In the genomic region with DNA sequence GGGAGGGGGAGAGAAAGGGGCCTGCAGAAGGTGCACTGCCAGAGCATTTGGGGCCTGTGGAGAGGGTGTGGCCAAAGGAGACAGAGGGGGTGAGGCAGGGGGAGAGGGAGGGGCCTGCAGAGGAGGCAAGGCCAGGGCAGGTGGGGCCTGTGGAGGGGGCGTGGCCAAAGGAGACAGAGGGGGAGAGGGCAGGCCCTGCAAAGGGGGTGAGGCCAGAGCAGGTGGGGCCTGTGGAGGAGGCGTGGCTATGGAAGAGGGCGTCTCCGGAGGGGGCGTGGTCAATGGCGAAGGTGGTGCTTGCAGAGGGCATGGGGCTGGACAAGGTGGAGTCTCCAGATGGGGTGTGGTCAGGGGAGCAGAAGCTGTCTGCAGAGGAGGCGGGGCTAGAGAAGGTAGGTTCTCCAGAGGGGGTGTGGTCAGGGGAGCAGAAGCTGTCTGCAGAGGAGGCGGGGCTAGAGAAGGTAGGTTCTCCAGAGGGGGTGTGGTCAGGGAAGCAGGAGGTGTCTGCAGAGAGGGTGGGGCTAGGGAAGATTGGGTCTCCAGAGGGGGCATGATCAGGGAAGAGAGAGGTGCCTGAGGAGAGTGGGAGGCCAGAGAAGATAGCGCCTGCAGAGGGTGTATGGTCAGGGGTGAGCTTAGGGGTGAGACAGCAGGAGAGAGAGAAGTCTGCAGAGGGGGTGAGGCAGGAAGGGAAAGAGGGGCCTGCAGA, we compare ENCODE assay signal across 8 cellular contexts. TPM values are rescaled to one million over a fixed set of nuclear protein-coding genes. Genes with fewer than 3 reads are reported as not detected.
DNase-seq lines count a peak whose midpoint lies in the region; ATAC-seq, FAIRE-seq and TF ChIP-seq lines count a peak whose summit lies in the region.

No MANE protein-coding gene starts in this region.

- dilution Hi-C loops in endothelial cell of umbilical vein (cut with MboI; ENCODE audit: extremely low pct_ligation_motif_present, low sequenced_read_pairs): no loop called here

- no TSS peak for BruUV-seq in endothelial cell of umbilical vein (replicated peaks; lab: Mats Ljungman, UMichigan)

- no peak overlapping the region for H3K27ac ChIP-seq in endothelial cell of umbilical vein (ENCODE audit: insufficient read depth, low read depth, low read length)

- no peaks in the 10 kb centered on the region for H3K36me3 ChIP-seq in endothelial cell of umbilical vein (ENCODE audit: control insufficient read depth in 2 of 2, extremely low read depth in 1 of 2, insufficient read depth in 2 of 2, low read length in 2 of 2)

- no peaks in the 10 kb centered on the region for H3K9me3 ChIP-seq in endothelial cell of umbilical vein (replicated peaks; ENCODE audit: control insufficient read depth, insufficient read depth, low read length)

- H3K4me3 Mint-ChIP-seq in WTC11: peak overlapping the region; percentile 62

- peaks cover 14 to 24% of the 10 kb centered on the region in 2 experiments for H3K27me3 ChIP-seq in endothelial cell of umbilical vein (ENCODE audit: control insufficient read depth in 2 of 2, insufficient read depth in 2 of 2, low read length in 2 of 2)

- no peaks in the 10 kb centered on the region for H3K79me2 ChIP-seq in endothelial cell of umbilical vein (ENCODE audit: control insufficient read depth, insufficient read depth, low read length)

- POLR2A ChIA-PET in WTC11 (lab: Charles Lee) (interaction anchor here (1.0 kb wide), 1 partner anchor 9 kb away, joined by 7 read pairs; no protein-coding TSS in a partner anchor), endothelial cell of umbilical vein (lab: Charles Lee) (no interaction called here)

- H3K4me3 ChIP-seq in endothelial cell of umbilical vein (replicated peaks in 1 of 3; ENCODE audit: insufficient read depth in 1 of 3, low read depth in 1 of 3, low read length in 3 of 3): no peak overlapping the region

- DNase-seq in NCI-H446 (lab: John Stamatoyannopoulos, UW): peak; percentile 15 to 35
- no peak for DNase-seq in NCI-H446 treated with DMSO at 0.1 percent for 48 hours (lab: John Stamatoyannopoulos, UW)
- peak; percentile 18 for DNase-seq in NCI-H1436 treated with DMSO at 0.1 percent for 48 hours (lab: John Stamatoyannopoulos, UW)
- peak; percentile 95 for DNase-seq in WTC11 (ENCODE audit: low spot score)
- peak; percentile 33 for DNase-seq in endothelial cell of umbilical vein (ENCODE audit: low read depth, low spot score)
- DNase-seq in sciatic nerve (ENCODE audit: low spot score): peak; percentile 78
- DNase-seq in GM03348 (ENCODE audit: low spot score): no peak
- no peak for DNase-seq in medulla oblongata (ENCODE audit: extremely low spot score)

- intact Hi-C loops in endothelial cell of umbilical vein (cut with micrococcal nuclease): loop anchor here (2.0 to 5.0 kb wide), 2 partner anchors 38 to 50 kb away; a partner anchor contains a TSS
- intact Hi-C loops in sciatic nerve (cut with DNase I): no loop called here

- no peak for TF ChIP-seq POLR2A in endothelial cell of umbilical vein (IDR thresholded peaks at IDR 0.05; ENCODE audit: low read depth, low read length)

- H4K20me1 ChIP-seq in endothelial cell of umbilical vein (replicated peaks; ENCODE audit: control insufficient read depth, extremely low read depth, insufficient read depth, low read length): no peaks in the 10 kb centered on the region

- CTCF ChIA-PET in WTC11 (lab: Charles Lee): interaction anchor here (0.7 to 3.8 kb wide), 4 partner anchors 9 to 265 kb away, joined by 3 to 21 read pairs (median 4); no protein-coding TSS in a partner anchor
- CTCF ChIA-PET in endothelial cell of umbilical vein (lab: Charles Lee): interaction anchor here (0.9 kb wide), 1 partner anchor 9 kb away, joined by 3 read pairs; no protein-coding TSS in a partner anchor

- H3K9ac ChIP-seq in endothelial cell of umbilical vein (replicated peaks; ENCODE audit: extremely low read depth, insufficient read depth, low read length): no peak overlapping the region

- H3K9me3 Mint-ChIP-seq in WTC11: no peaks in the 10 kb centered on the region

- H3K27me3 Mint-ChIP-seq in WTC11 (ENCODE audit: low read depth): peaks cover 54% of the 10 kb centered on the region

- no peaks in the 10 kb centered on the region for H3K9me1 ChIP-seq in endothelial cell of umbilical vein (replicated peaks; ENCODE audit: control insufficient read depth, extremely low read depth, insufficient read depth, low read length)

- peak; percentile 1 for ATAC-seq in WTC11
- ATAC-seq in sciatic nerve: peak; percentile 9

- no peak for TF ChIP-seq CTCF in WTC11 (IDR thresholded peaks at IDR 0.05)
- TF ChIP-seq CTCF in endothelial cell of umbilical vein (IDR thresholded peaks at IDR 0.05; ENCODE audit: extremely low read depth in 1 of 2, insufficient read depth in 1 of 2, low read depth in 1 of 2, low read length in 2 of 2): no peak

- H3K4me2 ChIP-seq in endothelial cell of umbilical vein (ENCODE audit: insufficient read depth, low read length): no peak overlapping the region

- no peak overlapping the region for H2AFZ ChIP-seq in endothelial cell of umbilical vein (ENCODE audit: low read depth, low read length)

- peaks cover 19% of the 10 kb centered on the region for H3K4me1 Mint-ChIP-seq in WTC11

- no peak for FAIRE-seq in endothelial cell of umbilical vein (lab: Jason Lieb, UNC)

- H3K27ac Mint-ChIP-seq in WTC11: peak overlapping the region; percentile 98

- H3K36me3 Mint-ChIP-seq in WTC11: no peaks in the 10 kb centered on the region

- peaks cover 7% of the 10 kb centered on the region for H3K4me1 ChIP-seq in endothelial cell of umbilical vein (ENCODE audit: control insufficient read depth, extremely low read depth, insufficient read depth, low read length)

TF ChIP-seq in WTC11, 78 proteins besides CTCF, POLR2A, EP300 and RAD21 (continues in another document):
- TF ChIP-seq SP1 (CRISPR knock-in tag; conservative IDR thresholded peaks at IDR 0.05): peak; percentile 64; the same call in 1 of the 2 replicates

RNA-seq across cellular contexts. Expression of a gene that starts 3.5 kb away (rescaled TPM):
- total RNA-seq in WTC11 (2021) (21.9 to 34.3 TPM (median 31.0 TPM) in 3 replicates), endothelial cell of umbilical vein (not detected in 2 replicates), sciatic nerve (0.09 TPM)
- 0.05 TPM in 1 of 2 replicates, not detected in the other for polyA plus RNA-seq in endothelial cell of umbilical vein
- 0.01 TPM in 1 of 2 replicates, not detected in the other for polyA plus RNA-seq in endothelial cell of umbilical vein (2011; cell fraction: cytosol; rRNA removed)
- 0.03 TPM in 1 of 2 replicates, not detected in the other for polyA plus RNA-seq in endothelial cell of umbilical vein (2011; cell fraction: nucleus; rRNA removed)
- polyA plus RNA-seq in endothelial cell of umbilical vein (2012): 0.05 TPM in 1 of 2 replicates, not detected in the other
- polyA minus RNA-seq in endothelial cell of umbilical vein: not detected in 2 replicates
- polyA minus RNA-seq in endothelial cell of umbilical vein (2011; cell fraction: cytosol; rRNA and poly(A)+ RNA removed): not detected
- not detected in 2 replicates for polyA minus RNA-seq in endothelial cell of umbilical vein (2011; cell fraction: nucleus; rRNA and poly(A)+ RNA removed)

RNA-seq across cellular contexts. Expression of a gene that starts 17.6 kb away (rescaled TPM):
- total RNA-seq in WTC11 (2021): 3.0 to 3.6 TPM (median 3.1 TPM) in 3 replicates
- total RNA-seq in endothelial cell of umbilical vein: 1.6 and 1.8 TPM in 2 replicates
- polyA plus RNA-seq in endothelial cell of umbilical vein: 1.1 and 1.3 TPM in 2 replicates
- 0.75 and 0.87 TPM in 2 replicates for polyA plus RNA-seq in endothelial cell of umbilical vein (2011; cell fraction: cytosol; rRNA removed)
- 0.71 and 1.2 TPM in 2 replicates for polyA plus RNA-seq in endothelial cell of umbilical vein (2011; cell fraction: nucleus; rRNA removed)
- 2.2 and 2.4 TPM in 2 replicates for polyA plus RNA-seq in endothelial cell of umbilical vein (2012)
- 2.1 and 3.2 TPM in 2 replicates for polyA minus RNA-seq in endothelial cell of umbilical vein
- 5.0 TPM for polyA minus RNA-seq in endothelial cell of umbilical vein (2011; cell fraction: cytosol; rRNA and poly(A)+ RNA removed)
- 0.87 and 1.2 TPM in 2 replicates for polyA minus RNA-seq in endothelial cell of umbilical vein (2011; cell fraction: nucleus; rRNA and poly(A)+ RNA removed)
- total RNA-seq in sciatic nerve: 0.09 TPM

RNA-seq across cellular contexts. Expression of a gene that starts 33.0 kb away (rescaled TPM):
- 39.4 to 46.9 TPM (median 46.3 TPM) in 3 replicates for total RNA-seq in WTC11 (2021)
- 31.6 and 36.0 TPM in 2 replicates for total RNA-seq in endothelial cell of umbilical vein
- polyA plus RNA-seq in endothelial cell of umbilical vein: 13.8 and 14.0 TPM in 2 replicates
- polyA plus RNA-seq in endothelial cell of umbilical vein (2011; cell fraction: cytosol; rRNA removed): 8.8 and 12.6 TPM in 2 replicates
- polyA plus RNA-seq in endothelial cell of umbilical vein (2011; cell fraction: nucleus; rRNA removed): 45.9 and 51.2 TPM in 2 replicates
- 16.2 and 21.2 TPM in 2 replicates for polyA plus RNA-seq in endothelial cell of umbilical vein (2012)
- polyA minus RNA-seq in endothelial cell of umbilical vein: 11.8 and 14.7 TPM in 2 replicates
- 15.1 TPM for polyA minus RNA-seq in endothelial cell of umbilical vein (2011; cell fraction: cytosol; rRNA and poly(A)+ RNA removed)
- polyA minus RNA-seq in endothelial cell of umbilical vein (2011; cell fraction: nucleus; rRNA and poly(A)+ RNA removed): 16.2 and 23.8 TPM in 2 replicates
- 34.0 TPM for total RNA-seq in sciatic nerve

RNA-seq across cellular contexts. Expression of a gene that starts 40.7 kb away (rescaled TPM):
- 10.5 to 13.7 TPM (median 13.6 TPM) in 3 replicates for total RNA-seq in WTC11 (2021)
- 13.5 and 18.3 TPM in 2 replicates for total RNA-seq in endothelial cell of umbilical vein
- 11.9 and 15.8 TPM in 2 replicates for polyA plus RNA-seq in endothelial cell of umbilical vein
- polyA plus RNA-seq in endothelial cell of umbilical vein (2011; cell fraction: cytosol; rRNA removed): 9.3 and 10.3 TPM in 2 replicates
- polyA plus RNA-seq in endothelial cell of umbilical vein (2011; cell fraction: nucleus; rRNA removed): 14.7 and 18.5 TPM in 2 replicates
- 10.3 and 17.7 TPM in 2 replicates for polyA plus RNA-seq in endothelial cell of umbilical vein (2012)
- 14.3 and 23.8 TPM in 2 replicates for polyA minus RNA-seq in endothelial cell of umbilical vein
- 7.0 TPM for polyA minus RNA-seq in endothelial cell of umbilical vein (2011; cell fraction: cytosol; rRNA and poly(A)+ RNA removed)
- polyA minus RNA-seq in endothelial cell of umbilical vein (2011; cell fraction: nucleus; rRNA and poly(A)+ RNA removed): 8.7 and 9.9 TPM in 2 replicates
- total RNA-seq in sciatic nerve: 14.2 TPM

RNA-seq across cellular contexts. Expression of a gene that starts 43.9 kb away (rescaled TPM):
- total RNA-seq in WTC11 (2021): 4.1 to 7.4 TPM (median 6.5 TPM) in 3 replicates
- 1.2 TPM in 1 of 2 replicates, not detected in the other for total RNA-seq in endothelial cell of umbilical vein
- 0.35 and 0.81 TPM in 2 replicates for polyA plus RNA-seq in endothelial cell of umbilical vein
- not detected in 2 replicates for polyA plus RNA-seq in endothelial cell of umbilical vein (2011; cell fraction: cytosol; rRNA removed)
- 0.16 TPM in 1 of 2 replicates, not detected in the other for polyA plus RNA-seq in endothelial cell of umbilical vein (2011; cell fraction: nucleus; rRNA removed)
- polyA plus RNA-seq in endothelial cell of umbilical vein (2012): 1.2 TPM in 1 of 2 replicates, not detected in the other
- not detected in 2 replicates for polyA minus RNA-seq in endothelial cell of umbilical vein
- polyA minus RNA-seq in endothelial cell of umbilical vein (2011; cell fraction: cytosol; rRNA and poly(A)+ RNA removed): 9.8 TPM
- polyA minus RNA-seq in endothelial cell of umbilical vein (2011; cell fraction: nucleus; rRNA and poly(A)+ RNA removed): 0.48 TPM in 1 of 2 replicates, not detected in the other
- total RNA-seq in sciatic nerve: not detected

Comparison
In these comparisons a context has a peak if more than half of its experiments do, and no peak if none do; other contexts are left out.
1. DNase-seq: peak in NCI-H446 (2 of 2), NCI-H1436 treated with DMSO at 0.1 percent for 48 hours (single experiment), WTC11 (single experiment), endothelial cell of umbilical vein (single experiment) and sciatic nerve (single experiment); none in NCI-H446 treated with DMSO at 0.1 percent for 48 hours (single experiment), GM03348 (single experiment) and medulla oblongata (single experiment).
2. RNA of a gene that starts 3.5 kb away (total RNA-seq): 21.9 to 34.3 TPM in WTC11; 0.09 TPM in sciatic nerve (single experiment) and not detected in endothelial cell of umbilical vein; every median in the first group is over 10 times any median in the second.